In the genomic region with DNA sequence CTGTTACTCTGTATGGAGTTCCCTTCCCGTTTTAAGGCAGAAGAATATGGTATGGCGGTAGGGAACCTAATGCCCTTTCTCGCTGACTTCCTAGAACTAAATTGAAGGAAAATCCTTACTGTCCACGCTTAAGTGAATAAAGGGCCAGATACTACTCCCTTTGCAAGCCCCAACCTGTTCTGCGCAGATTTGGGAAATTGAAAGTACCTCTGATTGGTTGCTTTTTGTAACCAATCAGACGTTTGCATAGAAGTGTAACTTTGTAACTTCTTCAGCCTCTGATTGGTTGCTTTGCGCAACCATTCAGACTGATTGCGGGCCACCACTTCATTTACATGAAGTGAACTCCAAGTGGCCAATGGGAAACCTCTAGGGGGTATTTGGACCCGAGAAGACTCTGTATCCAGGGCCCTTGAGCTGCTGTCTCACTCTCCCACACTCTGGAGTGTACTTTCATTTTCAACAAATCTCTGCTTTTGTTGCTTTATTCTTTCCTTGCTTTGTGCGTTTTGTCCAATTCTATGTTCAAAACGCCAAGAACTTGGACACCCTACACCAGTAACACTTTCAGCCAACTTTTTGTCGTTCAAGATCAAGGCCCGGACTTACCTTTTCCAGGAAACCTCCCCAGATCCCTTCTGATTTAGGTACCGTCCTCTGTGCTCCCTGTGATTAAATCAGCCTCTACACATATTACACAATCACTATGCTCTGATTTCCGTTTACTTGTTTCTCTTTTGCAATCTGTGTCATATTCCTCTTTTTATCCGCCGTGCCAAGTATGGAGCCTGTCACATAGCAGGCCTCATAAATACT, we compare ENCODE assay signal across 8 cellular contexts. TPM values are rescaled to one million over a fixed set of nuclear protein-coding genes. Genes with fewer than 3 reads are reported as not detected.
DNase-seq lines count a peak whose midpoint lies in the region; ATAC-seq and TF ChIP-seq lines count a peak whose summit lies in the region.

No MANE protein-coding gene starts in this region.

- no peak for ATAC-seq in activated naive CD8-positive, alpha-beta T cell treated with anti-CD3 and anti-CD28 coated beads, Interleukin-2, amount 10 ng/mL, durations not matched to agents 7 days and 5 days (ENCODE audit: low read depth)
- no peak for ATAC-seq in lung (ENCODE audit: insufficient read depth, low FRiP score)
- ATAC-seq in HG03342 (IDR thresholded peaks at IDR 0.05; ENCODE audit: unreplicated experiment): no peak
- ATAC-seq in HG03095 (IDR thresholded peaks at IDR 0.05; ENCODE audit: unreplicated experiment): no peak

- H3K27ac ChIP-seq in ACC112 (ENCODE audit: low read depth, low read length): no peak overlapping the region
- H3K27ac ChIP-seq in lung (ENCODE audit: low read depth in 1 of 2, low read length in 1 of 2): peak overlapping the region in 1 of 2 donors; percentile 76

- intact Hi-C loops in lower leg skin (cut with DNase I; ENCODE audit: low total_unique reads): no loop called here

- DNase-seq in LoVo (ENCODE audit: low spot score) (peak; percentile 73), lung (ENCODE audit: low spot score) (peak; percentile 40), COR-L47 (lab: John Stamatoyannopoulos, UW) (no peak), lower leg skin (ENCODE audit: low spot score in 2 of 2) (no peak)
- DNase-seq in activated naive CD8-positive, alpha-beta T cell treated with anti-CD3 and anti-CD28 coated beads, Interleukin-2, amount 10 ng/mL, durations not matched to agents 7 days and 5 days: no peak

- TF ChIP-seq POLR2A in lower leg skin (IDR thresholded peaks at IDR 0.05): no peak

- no peak overlapping the region for H3K27ac Mint-ChIP-seq in activated naive CD8-positive, alpha-beta T cell treated with anti-CD3 and anti-CD28 coated beads, Interleukin-2, amount 10 ng/mL, durations not matched to agents 7 days and 5 days

- TF ChIP-seq CTCF in lung (IDR thresholded peaks at IDR 0.05; ENCODE audit: control extremely low read depth, extremely low read depth) (no peak), lower leg skin (IDR thresholded peaks at IDR 0.05) (no peak)

- peaks cover 34% of the 10 kb centered on the region for H3K4me1 Mint-ChIP-seq in activated naive CD8-positive, alpha-beta T cell treated with anti-CD3 and anti-CD28 coated beads, Interleukin-2, amount 10 ng/mL, durations not matched to agents 7 days and 5 days

- H3K4me1 ChIP-seq in ACC112 (ENCODE audit: control insufficient read depth, insufficient read depth, low read length, unreplicated experiment): peaks cover 40% of the 10 kb centered on the region
- peaks cover 5 to 7% of the 10 kb centered on the region in 2 donors for H3K4me1 ChIP-seq in lung (ENCODE audit: control insufficient read depth in 2 of 2, insufficient read depth in 2 of 2, low read length in 2 of 2)

- H3K27me3 ChIP-seq in ACC112 (ENCODE audit: insufficient read depth, low read length) (no peaks in the 10 kb centered on the region), lung (ENCODE audit: control insufficient read depth, insufficient read depth) (no peaks in the 10 kb centered on the region)

- no peaks in the 10 kb centered on the region for H3K9me3 ChIP-seq in lung (ENCODE audit: control insufficient read depth in 2 of 2, insufficient read depth in 1 of 2, low read length in 1 of 2)

- H3K4me3 Mint-ChIP-seq in activated naive CD8-positive, alpha-beta T cell treated with anti-CD3 and anti-CD28 coated beads, Interleukin-2, amount 10 ng/mL, durations not matched to agents 7 days and 5 days: peak overlapping the region; percentile 98

- H3K27me3 Mint-ChIP-seq in activated naive CD8-positive, alpha-beta T cell treated with anti-CD3 and anti-CD28 coated beads, Interleukin-2, amount 10 ng/mL, durations not matched to agents 7 days and 5 days: no peaks in the 10 kb centered on the region

- H3K36me3 ChIP-seq in ACC112 (ENCODE audit: insufficient read depth, low read length) (peaks cover 6% of the 10 kb centered on the region; the same call in 1 of the 2 replicates), lung (ENCODE audit: control insufficient read depth in 2 of 2, insufficient read depth in 2 of 2, low read length in 2 of 2) (peaks cover 0 to 2% of the 10 kb centered on the region in 2 donors)

- peaks cover 40% of the 10 kb centered on the region for H3K79me2 ChIP-seq in ACC112 (ENCODE audit: control insufficient read depth, insufficient read depth, low read length, unreplicated experiment)

- H3K9me3 Mint-ChIP-seq in activated naive CD8-positive, alpha-beta T cell treated with anti-CD3 and anti-CD28 coated beads, Interleukin-2, amount 10 ng/mL, durations not matched to agents 7 days and 5 days: no peaks in the 10 kb centered on the region

- H3K36me3 Mint-ChIP-seq in activated naive CD8-positive, alpha-beta T cell treated with anti-CD3 and anti-CD28 coated beads, Interleukin-2, amount 10 ng/mL, durations not matched to agents 7 days and 5 days: peaks cover 9% of the 10 kb centered on the region

- H3K4me3 ChIP-seq in ACC112 (ENCODE audit: low read depth, low read length): peak overlapping the region; percentile 96
- no peak overlapping the region for H3K4me3 ChIP-seq in lung
- H3K4me3 ChIP-seq in lower leg skin (ENCODE audit: low read depth, poor library complexity, severe bottlenecking): no peak overlapping the region

- POLR2A ChIA-PET in activated naive CD8-positive, alpha-beta T cell treated with anti-CD3 and anti-CD28 coated beads, Interleukin-2, amount 10 ng/mL, durations not matched to agents 7 days and 5 days (lab: Charles Lee): interaction anchor here (1.7 kb wide), 1 partner anchor 56 kb away, joined by 6 read pairs; a partner anchor contains a TSS

- peak overlapping the region; percentile 98 for H2AFZ ChIP-seq in ACC112 (ENCODE audit: low read length, unreplicated experiment)

- WGBS in lung, 2 donors: 71 to 79% methylated on average over 17 of the region's 17 CpGs
- WGBS in lower leg skin, 2 donors: 88 to 91% methylated on average over 17 of the region's 17 CpGs

RNA-seq across cellular contexts. Expression of a gene that starts 1.0 kb away (rescaled TPM):
- 10 to 100 TPM; 45.5 to 46.2 TPM for total RNA-seq in activated naive CD8-positive, alpha-beta T cell treated with anti-CD3 and anti-CD28 coated beads, Interleukin-2, amount 10 ng/mL, durations not matched to agents 7 days and 5 days
- total RNA-seq in lung (10 to 100 TPM; 61.5 to 63.5 TPM), lower leg skin (10 to 100 TPM; 42.5 to 59.9 (median 49.1) TPM)
- polyA plus RNA-seq in lung: 10 to 100 TPM; 12.4 to 28.6 TPM

RNA-seq across cellular contexts. Expression of a gene that starts 47.4 kb away (rescaled TPM):
- under 1 TPM; 0.22 to 0.23 TPM for total RNA-seq in activated naive CD8-positive, alpha-beta T cell treated with anti-CD3 and anti-CD28 coated beads, Interleukin-2, amount 10 ng/mL, durations not matched to agents 7 days and 5 days
- total RNA-seq in lung (under 1 TPM; 0.11 to 0.43 TPM), lower leg skin (under 1 TPM in 2 of 4 donors, not detected in 2; 0.06 to 0.23 TPM)
- under 1 TPM; 0.14 to 0.30 TPM for polyA plus RNA-seq in lung

RNA-seq across cellular contexts. Expression of a gene that starts 56.1 kb away (rescaled TPM):
- 10 to 100 TPM; 35.1 to 38.2 TPM for total RNA-seq in activated naive CD8-positive, alpha-beta T cell treated with anti-CD3 and anti-CD28 coated beads, Interleukin-2, amount 10 ng/mL, durations not matched to agents 7 days and 5 days
- total RNA-seq in lung (10 to 100 TPM; 49.1 to 68.5 TPM), lower leg skin (10 to 100 TPM; 32.2 to 40.8 (median 34.8) TPM)
- 10 to 100 TPM; 12.3 to 21.0 TPM for polyA plus RNA-seq in lung

Comparison
In these comparisons a context has a peak if more than half of its experiments do, and no peak if none do; other contexts are left out.
1. DNase-seq: peak in LoVo (single experiment) and lung (single experiment); none in activated naive CD8-positive, alpha-beta T cell treated with anti-CD3 and anti-CD28 coated beads, Interleukin-2, amount 10 ng/mL, durations not matched to agents 7 days and 5 days (single experiment), COR-L47 (single experiment) and lower leg skin (0 of 2).